Comparison of ENCODE assay signal across 9 cellular contexts in the genomic region with DNA sequence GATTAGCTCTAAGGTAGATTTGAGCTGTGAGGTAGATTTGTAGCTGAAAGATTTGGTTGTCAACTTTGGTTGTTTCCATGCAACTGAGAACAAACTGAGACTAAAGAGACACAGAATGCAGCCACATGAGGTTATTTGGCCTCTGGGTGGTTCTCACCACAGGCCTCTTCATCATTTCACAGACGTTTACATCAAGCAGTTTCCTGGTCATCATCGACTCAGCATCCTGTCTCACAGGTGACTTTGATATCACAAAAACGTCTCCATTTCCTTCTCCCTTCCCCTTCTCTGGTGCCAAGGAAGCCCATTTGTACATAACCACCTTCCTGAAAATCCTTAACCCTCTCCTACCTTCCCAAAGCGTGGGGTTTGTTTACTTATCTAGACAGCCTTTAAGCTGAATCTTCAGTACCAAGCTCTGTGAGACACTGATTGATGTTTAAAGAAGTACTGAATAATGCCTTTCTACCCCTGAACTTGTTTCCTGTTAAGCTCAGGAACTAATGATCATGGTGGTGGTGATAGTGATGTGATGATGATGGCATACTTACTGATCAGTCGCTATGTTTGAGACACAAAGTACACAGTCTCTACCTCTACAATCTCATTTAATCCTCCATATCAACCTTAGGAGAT.
DNase-seq lines count a peak whose midpoint lies in the region; ATAC-seq and TF ChIP-seq lines count a peak whose summit lies in the region.
"Had no signal": no experiment of that assay in that cellular context is flagged by ENCODE, and none has a peak within 500 bp of the region (broad histone marks: within the 10 kb centered on the region; RNA-seq: fewer than 3 reads in every experiment).

No MANE protein-coding gene starts in this region.

- intact Hi-C loops in vagina (cut with DNase I), result no loop called here

- H3K27me3 ChIP-seq in gastroesophageal sphincter (no peaks in the 10 kb centered on the region), vagina (no peaks in the 10 kb centered on the region)

- WGBS in gastroesophageal sphincter (ENCODE audit: low coverage in 1 of 2), 2 donors, result 40 to 48% methylated on average over 5 of the region's 5 CpGs

- H3K4me3 ChIP-seq in gastroesophageal sphincter (no peak overlapping the region), vagina (no peak overlapping the region)
- H3K4me3 ChIP-seq: lung had no signal

- H3K36me3 ChIP-seq in gastroesophageal sphincter (peaks cover 0 to 10% of the 10 kb centered on the region in 2 donors), vagina (peaks cover 0 to 5% of the 10 kb centered on the region in 2 donors)

- TF ChIP-seq CTCF in gastroesophageal sphincter (IDR thresholded peaks at IDR 0.05), result no peak
- TF ChIP-seq CTCF in vagina (IDR thresholded peaks at IDR 0.05), result no peak

- peaks cover 21% of the 10 kb centered on the region for H3K4me1 Mint-ChIP-seq in activated T-helper 17 cell treated with anti-CD3 and anti-CD28 coated beads, Interleukin-2, amount 50 U/mL, for 72 hours

- peak overlapping the region; percentile 87 for H3K27ac Mint-ChIP-seq in activated T-helper 17 cell treated with anti-CD3 and anti-CD28 coated beads, Interleukin-2, amount 50 U/mL, for 72 hours

- H3K9me3 Mint-ChIP-seq in activated T-helper 17 cell treated with anti-CD3 and anti-CD28 coated beads, Interleukin-2, amount 50 U/mL, for 72 hours, result no peaks in the 10 kb centered on the region

- H3K4me3 Mint-ChIP-seq in activated T-helper 17 cell treated with anti-CD3 and anti-CD28 coated beads, Interleukin-2, amount 50 U/mL, for 72 hours, result peak overlapping the region; percentile 56

- no peaks in the 10 kb centered on the region for H3K36me3 Mint-ChIP-seq in activated T-helper 17 cell treated with anti-CD3 and anti-CD28 coated beads, Interleukin-2, amount 50 U/mL, for 72 hours (ENCODE audit: low read depth)

- peak; percentile 92 for ATAC-seq in activated T-helper 17 cell treated with anti-CD3 and anti-CD28 coated beads, Interleukin-2, amount 50 U/mL, for 72 hours (replicated peaks)
- no peak for ATAC-seq in gastroesophageal sphincter
- no peak for ATAC-seq in GM19463 (IDR thresholded peaks at IDR 0.05; ENCODE audit: unreplicated experiment)

- DNase-seq in stimulated activated CD4-positive, alpha-beta T cell treated with anti-CD3 and anti-CD28 coated beads, Interleukin-15, amount 100 ng/mL, for 24 hours, result peak; percentile 25
- DNase-seq in stimulated activated CD4-positive, alpha-beta T cell treated with anti-CD3 and anti-CD28 coated beads, Interleukin-2, amount 100 ng/mL, for 48 hours, result no peak
- DNase-seq in vagina (ENCODE audit: extremely low spot score in 2 of 2) (no peak), NCI-H2081 treated with DMSO at 0.1 percent for 48 hours (lab: John Stamatoyannopoulos, UW) (no peak), NCI-H748 (lab: John Stamatoyannopoulos, UW; ENCODE audit: unreplicated experiment) (no peak)

- TF ChIP-seq POLR2A in gastroesophageal sphincter (IDR thresholded peaks at IDR 0.05) (no peak), vagina (IDR thresholded peaks at IDR 0.05) (no peak)

- peak overlapping the region; percentile 82 to 89 (median 85) for H3K27ac ChIP-seq in gastroesophageal sphincter
- peak overlapping the region; percentile 36 for H3K27ac ChIP-seq in vagina

- H3K4me1 ChIP-seq in gastroesophageal sphincter (peaks cover 22 to 56% (median 24%) of the 10 kb centered on the region in 3 donors), vagina (peaks cover 24% of the 10 kb centered on the region)

- no peak for TF ChIP-seq EP300 in gastroesophageal sphincter (IDR thresholded peaks at IDR 0.05)

- peaks cover 2% of the 10 kb centered on the region for H3K27me3 Mint-ChIP-seq in activated T-helper 17 cell treated with anti-CD3 and anti-CD28 coated beads, Interleukin-2, amount 50 U/mL, for 72 hours

- H3K9me3 ChIP-seq in gastroesophageal sphincter (no peaks in the 10 kb centered on the region), vagina (no peaks in the 10 kb centered on the region)
